Comparison of ENCODE assay signal across 1 cellular context in the genomic region with DNA sequence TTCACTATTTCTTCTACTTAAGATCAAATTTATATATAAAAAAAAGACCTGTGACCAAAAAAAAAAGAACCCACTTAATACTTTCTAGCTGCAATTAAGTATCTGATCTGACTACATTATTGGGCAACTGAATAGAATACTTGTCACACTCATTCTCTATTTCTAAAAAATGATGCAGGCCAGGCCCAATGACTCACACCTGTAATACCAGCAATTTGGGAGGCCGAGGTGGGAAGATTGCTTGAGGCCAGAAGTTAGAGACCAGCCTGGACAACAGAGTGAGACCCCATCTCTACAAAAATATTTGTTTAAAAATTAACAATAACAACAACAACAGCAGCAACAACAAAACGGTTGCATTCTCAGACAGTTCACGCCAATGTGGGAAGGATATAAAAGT.
TF ChIP-seq lines count a peak whose summit lies in the region.

No MANE protein-coding gene starts in this region.

TF ChIP-seq in K562, 482 proteins besides CTCF, POLR2A, EP300 and RAD21 (continued from another document):
- TF ChIP-seq, protein P1, sequence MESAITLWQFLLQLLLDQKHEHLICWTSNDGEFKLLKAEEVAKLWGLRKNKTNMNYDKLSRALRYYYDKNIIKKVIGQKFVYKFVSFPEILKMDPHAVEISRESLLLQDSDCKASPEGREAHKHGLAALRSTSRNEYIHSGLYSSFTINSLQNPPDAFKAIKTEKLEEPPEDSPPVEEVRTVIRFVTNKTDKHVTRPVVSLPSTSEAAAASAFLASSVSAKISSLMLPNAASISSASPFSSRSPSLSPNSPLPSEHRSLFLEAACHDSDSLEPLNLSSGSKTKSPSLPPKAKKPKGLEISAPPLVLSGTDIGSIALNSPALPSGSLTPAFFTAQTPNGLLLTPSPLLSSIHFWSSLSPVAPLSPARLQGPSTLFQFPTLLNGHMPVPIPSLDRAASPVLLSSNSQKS (CRISPR knock-in tag; IDR thresholded peaks at IDR 0.05), result no peak
- TF ChIP-seq ZNF146 (CRISPR knock-in tag; IDR thresholded peaks at IDR 0.05; ENCODE audit: unreplicated experiment) (no peak), ZNF644 (tag; IDR thresholded peaks at IDR 0.05; ENCODE audit: low read depth) (no peak), ZNF12 (CRISPR knock-in tag; IDR thresholded peaks at IDR 0.05) (no peak)
- TF ChIP-seq, protein P2, sequence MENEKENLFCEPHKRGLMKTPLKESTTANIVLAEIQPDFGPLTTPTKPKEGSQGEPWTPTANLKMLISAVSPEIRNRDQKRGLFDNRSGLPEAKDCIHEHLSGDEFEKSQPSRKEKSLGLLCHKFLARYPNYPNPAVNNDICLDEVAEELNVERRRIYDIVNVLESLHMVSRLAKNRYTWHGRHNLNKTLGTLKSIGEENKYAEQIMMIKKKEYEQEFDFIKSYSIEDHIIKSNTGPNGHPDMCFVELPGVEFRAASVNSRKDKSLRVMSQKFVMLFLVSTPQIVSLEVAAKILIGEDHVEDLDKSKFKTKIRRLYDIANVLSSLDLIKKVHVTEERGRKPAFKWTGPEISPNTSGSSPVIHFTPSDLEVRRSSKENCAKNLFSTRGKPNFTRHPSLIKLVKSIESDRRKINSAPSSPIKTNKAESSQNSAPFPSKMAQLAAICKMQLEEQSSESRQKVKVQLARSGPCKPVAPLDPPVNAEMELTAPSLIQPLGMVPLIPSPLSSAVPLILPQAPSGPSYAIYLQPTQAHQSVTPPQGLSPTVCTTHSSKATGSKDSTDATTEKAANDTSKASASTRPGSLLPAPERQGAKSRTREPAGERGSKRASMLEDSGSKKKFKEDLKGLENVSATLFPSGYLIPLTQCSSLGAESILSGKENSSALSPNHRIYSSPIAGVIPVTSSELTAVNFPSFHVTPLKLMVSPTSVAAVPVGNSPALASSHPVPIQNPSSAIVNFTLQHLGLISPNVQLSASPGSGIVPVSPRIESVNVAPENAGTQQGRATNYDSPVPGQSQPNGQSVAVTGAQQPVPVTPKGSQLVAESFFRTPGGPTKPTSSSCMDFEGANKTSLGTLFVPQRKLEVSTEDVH (IDR thresholded peaks at IDR 0.05; ENCODE audit: low read depth, partially characterized antibody), result no peak
